In genomic region chr10:58054881-58055280, GRCh38 we compare ENCODE assay signal across 17 cellular contexts.
DNase-seq lines count a peak whose midpoint lies in the region; ATAC-seq, FAIRE-seq and TF ChIP-seq lines count a peak whose summit lies in the region.
"Had no signal": no experiment of that assay in that cellular context is flagged by ENCODE, and none has a peak within 500 bp of the region (broad histone marks: within the 10 kb centered on the region; RNA-seq: fewer than 3 reads in every experiment).

No MANE protein-coding gene starts in this region.

- H3K4ac ChIP-seq in H1 (replicated peaks; ENCODE audit: insufficient read length, low read depth, low read length) = no peak overlapping the region

- no peak overlapping the region for H4K91ac ChIP-seq in H1 (replicated peaks; ENCODE audit: insufficient read length, low read length)

- 96% methylated on average over 2 of the region's 2 CpGs; no CpG with 5 or more reads in 1 of the 2 experiments for WGBS in H1 (ENCODE audit: extremely low coverage in 1 of 2, insufficient coverage in 1 of 2, insufficient read length in 1 of 2, insufficient replicate concordance in 2 of 2, low coverage in 1 of 2, low lambda C conversion rate in 2 of 2, missing lambda C conversion rate in 1 of 2), 2 experiments
- WGBS in lower leg skin, 2 donors = 77 to 87% methylated on average over 2 of the region's 2 CpGs
- WGBS in thyroid gland, 2 donors = 66 to 72% methylated on average over 2 of the region's 2 CpGs

- H3K36me3 ChIP-seq in H1 (ENCODE audit: control insufficient read depth in 2 of 4, insufficient read depth in 4 of 4, low read length in 3 of 4) = no peaks in the 10 kb centered on the region
- H3K36me3 ChIP-seq in thyroid gland = no peaks in the 10 kb centered on the region

- H3K27me3 ChIP-seq in H1 (replicated peaks in 1 of 4; ENCODE audit: control insufficient read depth in 3 of 4, extremely low read depth in 1 of 4, insufficient read depth in 3 of 4, low read length in 3 of 4) = no peaks in the 10 kb centered on the region
- no peaks in the 10 kb centered on the region for H3K27me3 ChIP-seq in CD4-positive, alpha-beta T cell (ENCODE audit: control insufficient read depth, insufficient read depth, low read length)
- H3K27me3 ChIP-seq in thyroid gland = no peaks in the 10 kb centered on the region

- H4K20me1 ChIP-seq in H1 (replicated peaks in 1 of 2; ENCODE audit: control insufficient read depth in 1 of 2, insufficient read depth in 2 of 2, low read length in 2 of 2) = no peaks in the 10 kb centered on the region

- H3K4me3 Mint-ChIP-seq in CD4-positive, alpha-beta T cell = no peak overlapping the region
- H3K4me3 Mint-ChIP-seq: B cell; CD4-positive, alpha-beta memory T cell had no signal

- no peak overlapping the region for H2BK5ac ChIP-seq in H1 (ENCODE audit: low read depth, low read length)

- H4K5ac ChIP-seq in H1 (ENCODE audit: insufficient read length, low read depth, low read length) = no peak overlapping the region

- H3K4me1 Mint-ChIP-seq in CD4-positive, alpha-beta T cell (ENCODE audit: low read depth) = no peaks in the 10 kb centered on the region
- H3K4me1 Mint-ChIP-seq: B cell; CD4-positive, alpha-beta memory T cell had no signal

- no peak for FAIRE-seq in H1 (lab: Jason Lieb, UNC)
- FAIRE-seq: GM19239 had no signal

- peak; percentile 36 for DNase-seq in AG10803 (ENCODE audit: low read depth)
- peak; percentile 53 for DNase-seq in NCI-H226
- DNase-seq in H1 (ENCODE audit: low read depth in 1 of 2, low spot score in 2 of 2) = no peak
- DNase-seq in iris pigment epithelial cell (ENCODE audit: low read depth) = peak; percentile 8
- no peak for DNase-seq in lower leg skin (ENCODE audit: low spot score in 2 of 2)
- DNase-seq in CD4-positive, alpha-beta T cell = no peak
- DNase-seq in NCI-H1930 (lab: John Stamatoyannopoulos, UW) = no peak
- no peak for DNase-seq in thyroid gland
- DNase-seq: 8988T; C1 segment of cervical spinal cord; CD4-positive, alpha-beta memory T cell; DND-41; GDM1 had no signal

- no peak overlapping the region for H2AK5ac ChIP-seq in H1 (ENCODE audit: low read depth, low read length)

- no peak overlapping the region for H4K8ac ChIP-seq in H1 (ENCODE audit: extremely low read depth, insufficient read depth, low read length)

- TF ChIP-seq EP300 in H1 (IDR thresholded peaks at IDR 0.05; ENCODE audit: borderline replicate concordance in 1 of 2, low read depth in 2 of 2, low read length in 2 of 2) = no peak

- H2BK20ac ChIP-seq in H1 (ENCODE audit: low read length) = no peak overlapping the region

- no peak overlapping the region for H3K14ac ChIP-seq in H1 (ENCODE audit: insufficient read length)

- no peak overlapping the region for H2BK120ac ChIP-seq in H1 (replicated peaks; ENCODE audit: low read depth, low read length)

- CTCF ChIA-PET in H1 (lab: Charles Lee; ENCODE audit: partially characterized antibody) = interaction anchor here (1.1 kb wide), 1 partner anchor 17 kb away, joined by 3 read pairs; no protein-coding TSS in a partner anchor
- CTCF ChIA-PET in CD4-positive, alpha-beta T cell (lab: Charles Lee) = no interaction called here

- H3K4me3 ChIP-seq in AG10803 (ENCODE audit: low read length) = no peak overlapping the region
- H3K4me3 ChIP-seq in H1 (ENCODE audit: extremely low read depth in 1 of 4, insufficient read depth in 2 of 4, low read depth in 3 of 4, low read length in 4 of 4) = no peak overlapping the region
- H3K4me3 ChIP-seq in lower leg skin (ENCODE audit: low read depth, poor library complexity, severe bottlenecking) = no peak overlapping the region
- no peak overlapping the region for H3K4me3 ChIP-seq in thyroid gland (replicated peaks in 1 of 3)

- H3K4me1 ChIP-seq in H1 (replicated peaks in 1 of 4; ENCODE audit: control insufficient read depth in 3 of 4, insufficient read depth in 4 of 4, low read length in 3 of 4) (peaks cover 0 to 15% (median 6%) of the 10 kb centered on the region in 4 experiments; a peak in 4 of 7 replicates), thyroid gland (peaks cover 0 to 4% of the 10 kb centered on the region in 2 donors)

- no peak overlapping the region for H3K9ac ChIP-seq in H1 (replicated peaks in 1 of 4; ENCODE audit: extremely low read depth in 1 of 4, low read depth in 3 of 4, low read length in 3 of 4)

- H3K9me3 ChIP-seq in H1 (ENCODE audit: insufficient read depth in 2 of 2, low read depth in 1 of 2, low read length in 1 of 2) (no peaks in the 10 kb centered on the region), thyroid gland (no peaks in the 10 kb centered on the region)
- H3K9me3 ChIP-seq in CD4-positive, alpha-beta T cell (ENCODE audit: control insufficient read depth, low read length) = no peaks in the 10 kb centered on the region

- H3K23me2 ChIP-seq in H1 (ENCODE audit: low read depth, low read length) = no peaks in the 10 kb centered on the region

- H2BK12ac ChIP-seq in H1 (ENCODE audit: low read depth, low read length) = 0 out of 2 replicates have a peak overlapping the region, but pooled peaks have one; percentile 35

- no peak for TF ChIP-seq CTCF in AG10803 (conservative IDR thresholded peaks at IDR 0.05; ENCODE audit: low read length)
- no peak for TF ChIP-seq CTCF in H1 (IDR thresholded peaks at IDR 0.05; ENCODE audit: control extremely low read depth in 1 of 3, insufficient read depth in 1 of 3, low read depth in 1 of 3, low read length in 3 of 3)
- TF ChIP-seq CTCF in lower leg skin (IDR thresholded peaks at IDR 0.05) = no peak
- no peak for TF ChIP-seq CTCF in CD4-positive, alpha-beta T cell (IDR thresholded peaks at IDR 0.05)
- no peak for TF ChIP-seq CTCF in thyroid gland (IDR thresholded peaks at IDR 0.05)

- H3K27ac ChIP-seq in H1 (ENCODE audit: low read depth, low read length) (no peak overlapping the region), thyroid gland (no peak overlapping the region)
- H3K27ac ChIP-seq in CD4-positive, alpha-beta T cell (ENCODE audit: low read depth, low read length) = no peak overlapping the region
- H3K27ac ChIP-seq: HL-60 had no signal

- H3K56ac ChIP-seq in H1 (replicated peaks; ENCODE audit: insufficient read length, low read depth, low read length) = no peak overlapping the region

- H2AFZ ChIP-seq in H1 (ENCODE audit: low read length) = 0 out of 2 replicates have a peak overlapping the region, but pooled peaks have one; percentile 63

- TF ChIP-seq RAD21 in H1 (IDR thresholded peaks at IDR 0.05 in 1 of 2, conservative IDR thresholded peaks at IDR 0.05 in 1 of 2; ENCODE audit: low read depth in 2 of 2, low read length in 2 of 2) = no peak

- POLR2A ChIA-PET in H1 (lab: Charles Lee; ENCODE audit: partially characterized antibody) = no interaction called here
- POLR2A ChIA-PET in CD4-positive, alpha-beta T cell (lab: Charles Lee) = no interaction called here

- no peak overlapping the region for H3K18ac ChIP-seq in H1 (ENCODE audit: extremely low read depth, low read length)

- intact Hi-C loops in lower leg skin (cut with DNase I; ENCODE audit: low total_unique reads) = no loop called here
- intact Hi-C loops in CD4-positive, alpha-beta T cell (cut with DNase I, micrococcal nuclease) = no loop called here
- intact Hi-C loops in thyroid gland (cut with DNase I) = no loop called here

- H3K27ac Mint-ChIP-seq in CD4-positive, alpha-beta T cell = no peak overlapping the region
- H3K27ac Mint-ChIP-seq: B cell had no signal

- H3K79me1 ChIP-seq in H1 (ENCODE audit: low read depth, low read length) = no peaks in the 10 kb centered on the region

- no peak overlapping the region for H3K23ac ChIP-seq in H1 (ENCODE audit: insufficient read length)

- no peak overlapping the region for H3K4me2 ChIP-seq in H1 (ENCODE audit: insufficient read depth in 1 of 2, low read depth in 2 of 2, low read length in 2 of 2)

- no peaks in the 10 kb centered on the region for H3K36me3 Mint-ChIP-seq in CD4-positive, alpha-beta T cell (ENCODE audit: low read depth)
- H3K36me3 Mint-ChIP-seq: CD4-positive, alpha-beta memory T cell had no signal

- no peaks in the 10 kb centered on the region for H3K9me3 Mint-ChIP-seq in CD4-positive, alpha-beta T cell

- ATAC-seq in CD4-positive, alpha-beta T cell (ENCODE audit: poor library complexity) = no peak
- ATAC-seq: HCT116 had no signal

- H3K79me2 ChIP-seq in H1 (ENCODE audit: control insufficient read depth in 1 of 2, insufficient read depth in 2 of 2, low read length in 2 of 2) = no peaks in the 10 kb centered on the region

- H2BK15ac ChIP-seq in H1 (ENCODE audit: low read length) = no peak overlapping the region

- TF ChIP-seq POLR2A in H1 (IDR thresholded peaks at IDR 0.05; ENCODE audit: control extremely low read depth in 1 of 2, low read depth in 2 of 2, low read length in 2 of 2) = no peak
- no peak for TF ChIP-seq POLR2A in lower leg skin (IDR thresholded peaks at IDR 0.05)
- TF ChIP-seq POLR2A in thyroid gland (IDR thresholded peaks at IDR 0.05) = no peak

- no peaks in the 10 kb centered on the region for H3K27me3 Mint-ChIP-seq in CD4-positive, alpha-beta T cell
- H3K27me3 Mint-ChIP-seq: B cell; CD4-positive, alpha-beta memory T cell had no signal

TF ChIP-seq in H1, 55 proteins besides CTCF, POLR2A, EP300 and RAD21 (continues in another document):
- no peak for TF ChIP-seq RFX5 (IDR thresholded peaks at IDR 0.05; ENCODE audit: borderline replicate concordance, low read depth, low read length)
- TF ChIP-seq ASH2L (IDR thresholded peaks at IDR 0.05; ENCODE audit: low read length) = no peak
- TF ChIP-seq GTF2F1 (IDR thresholded peaks at IDR 0.05; ENCODE audit: borderline replicate concordance, low read depth, low read length) = no peak
- TF ChIP-seq JUND (IDR thresholded peaks at IDR 0.05; ENCODE audit: low read length) = no peak
- TF ChIP-seq HDAC6 (IDR thresholded peaks at IDR 0.05; ENCODE audit: low read depth, low read length) = no peak
- TF ChIP-seq PHF8 (conservative IDR thresholded peaks at IDR 0.05; ENCODE audit: low read depth, low read length) = no peak
- no peak for TF ChIP-seq NANOG (IDR thresholded peaks at IDR 0.05; ENCODE audit: insufficient read depth, low read depth, low read length, poor library complexity, severe bottlenecking)
- TF ChIP-seq USF2 (IDR thresholded peaks at IDR 0.05; ENCODE audit: low read length) = no peak
- TF ChIP-seq BACH1 (IDR thresholded peaks at IDR 0.05; ENCODE audit: low read length) = no peak
- TF ChIP-seq CHD1 (IDR thresholded peaks at IDR 0.05; ENCODE audit: low read depth, low read length) = no peak
- no peak for TF ChIP-seq SP1 (IDR thresholded peaks at IDR 0.05; ENCODE audit: low read depth, low read length)
- TF ChIP-seq POLR2AphosphoS5 (IDR thresholded peaks at IDR 0.05; ENCODE audit: low read depth, low read length) = no peak
- TF ChIP-seq RNF2 (IDR thresholded peaks at IDR 0.05; ENCODE audit: borderline replicate concordance, low read depth, low read length, missing control alignments, poor library complexity, severe bottlenecking) = no peak

Comparison
In these comparisons a context has a peak if more than half of its experiments do, and no peak if none do; other contexts are left out.
1. DNase-seq: peak in AG10803 (single experiment), NCI-H226 (single experiment) and iris pigment epithelial cell (single experiment); none in H1 (0 of 2), lower leg skin (0 of 2), CD4-positive, alpha-beta T cell (0 of 10), NCI-H1930 (0 of 2) and thyroid gland (0 of 2).